In genomic region chr1:154567386-154568164, GRCh38 we compare ENCODE assay signal across 8 cellular contexts. TPM values are rescaled to one million over a fixed set of nuclear protein-coding genes. Genes with fewer than 3 reads are reported as not detected.
A peak's percentile ranks its signal among the peaks of the same experiment; 100 is the strongest.
DNase-seq lines count a peak whose midpoint lies in the region; ATAC-seq and TF ChIP-seq lines count a peak whose summit lies in the region.

CHRNB2 (plus strand) TSS chr1:154567778; CDS start chr1:154568045, 267 bp downstream.

- peak within 1 kb of the TSS; percentile 49 for H3K14ac ChIP-seq in neuronal stem cell (ENCODE audit: low read length)

- peak within 1 kb of the TSS; percentile 15 for H3K18ac ChIP-seq in neuronal stem cell (ENCODE audit: low read length)

- ATAC-seq in HG03378 (IDR thresholded peaks at IDR 0.05; ENCODE audit: unreplicated experiment): no peak

- H3K36me3 Mint-ChIP-seq in Caco-2 (ENCODE audit: insufficient read depth, unreplicated experiment): no peaks in the 10 kb centered on the region

- whole genome bisulfite sequencing in neuronal stem cell (ENCODE audit: extremely low coverage in 2 of 2, insufficient read length in 2 of 2, insufficient replicate concordance in 1 of 2), 2 donors: no CpG with 5 or more reads among the region's 53 CpGs

- no peaks in the 10 kb centered on the region for H3K36me3 ChIP-seq in Caco-2 (ENCODE audit: control insufficient read depth, insufficient read depth, low read length)
- no peaks in the 10 kb centered on the region for H3K36me3 ChIP-seq in HUES48 (ENCODE audit: control insufficient read depth, insufficient read depth, low read length)
- H3K36me3 ChIP-seq in neuronal stem cell (replicated peaks in 1 of 2; ENCODE audit: control insufficient read depth in 2 of 2, insufficient read depth in 2 of 2, low read length in 2 of 2): peaks cover 3 to 29% of the 10 kb centered on the region in 2 donors

- no peak within 1 kb of the TSS for H4K91ac ChIP-seq in neuronal stem cell (ENCODE audit: low read depth, low read length, poor library complexity)

- DNase-seq in Caco-2: peak; percentile 61 to 89
- peak; percentile 80 for DNase-seq in OCI-M1 (lab: John Stamatoyannopoulos, UW)
- peak; percentile 52 to 59 for DNase-seq in activated T-helper 1 cell treated with anti-CD3 and anti-CD28 coated beads, Interleukin-2, amount 50 U/mL, for 16 hours (ENCODE audit: low read depth in 1 of 2, low spot score in 1 of 2)
- peak; percentile 46 for DNase-seq in fibroblast of villous mesenchyme (ENCODE audit: low read depth)
- peak; percentile 83 for DNase-seq in neuronal stem cell (ENCODE audit: low spot score)
- DNase-seq in substantia nigra (lab: John Stamatoyannopoulos, UW): peak in 40 of 49 donors; percentile 2 to 75 (median 36)

- H3K4me1 Mint-ChIP-seq in Caco-2 (ENCODE audit: low read depth, unreplicated experiment): peaks cover 7% of the 10 kb centered on the region

- intact Hi-C loops in Caco-2 (cut with micrococcal nuclease; ENCODE audit: unreplicated experiment): no loop called here

- H3K4me1 ChIP-seq in Caco-2: peaks cover 4% of the 10 kb centered on the region
- H3K4me1 ChIP-seq in HUES48 (ENCODE audit: control insufficient read depth, insufficient read depth, low read length): peaks cover 15% of the 10 kb centered on the region
- peaks cover 8 to 9% of the 10 kb centered on the region in 2 donors for H3K4me1 ChIP-seq in neuronal stem cell (ENCODE audit: control insufficient read depth in 2 of 2, insufficient read depth in 1 of 2, low read depth in 1 of 2, low read length in 2 of 2)

- H4K8ac ChIP-seq in neuronal stem cell (ENCODE audit: low read depth, low read length): no peak within 1 kb of the TSS

- POLR2A ChIA-PET in Caco-2 (lab: Charles Lee): no interaction called here

- no peak within 1 kb of the TSS for H3K27ac Mint-ChIP-seq in Caco-2 (ENCODE audit: unreplicated experiment)

- TF ChIP-seq CTCF in Caco-2 (IDR thresholded peaks at IDR 0.05; ENCODE audit: insufficient read depth in 1 of 2, low read depth in 1 of 2, low read length in 1 of 2, severe bottlenecking in 1 of 2, unreplicated experiment in 1 of 2): no peak
- TF ChIP-seq CTCF in fibroblast of villous mesenchyme (IDR thresholded peaks at IDR 0.05; ENCODE audit: insufficient read depth, low read depth, low read length): no peak

- H3K9me3 Mint-ChIP-seq in Caco-2 (ENCODE audit: unreplicated experiment): no peaks in the 10 kb centered on the region

- H2BK5ac ChIP-seq in neuronal stem cell (ENCODE audit: low read length): no peak within 1 kb of the TSS

- no peak within 1 kb of the TSS for H2BK120ac ChIP-seq in neuronal stem cell (ENCODE audit: low read depth, low read length)

- H3K9ac ChIP-seq in HUES48 (ENCODE audit: low read depth, low read length) (peak within 1 kb of the TSS; percentile 40; the same call in 1 of the 2 replicates), neuronal stem cell (ENCODE audit: low read depth, low read length, poor library complexity) (peak within 1 kb of the TSS; percentile 16)

- H3K4me3 ChIP-seq in Caco-2 (ENCODE audit: low read depth, low read length): peak within 1 kb of the TSS; percentile 23
- peak within 1 kb of the TSS; percentile 64 for H3K4me3 ChIP-seq in HUES48 (ENCODE audit: low read depth, low read length)
- peak within 1 kb of the TSS; percentile 5 for H3K4me3 ChIP-seq in fibroblast of villous mesenchyme (ENCODE audit: low read depth, low read length)
- H3K4me3 ChIP-seq in neuronal stem cell (ENCODE audit: low read length in 2 of 2): peak within 1 kb of the TSS; percentile 70 to 78

- H3K27ac ChIP-seq in HUES48 (ENCODE audit: low read depth, low read length) (peak within 1 kb of the TSS; percentile 47), neuronal stem cell (replicated peaks; ENCODE audit: low read length) (peak within 1 kb of the TSS; percentile 19), substantia nigra (ENCODE audit: low read depth, low read length, poor library complexity, severe bottlenecking) (no peak within 1 kb of the TSS)

- H3K23ac ChIP-seq in neuronal stem cell (ENCODE audit: low read depth, low read length, poor library complexity): peak within 1 kb of the TSS; percentile 16

- no peaks in the 10 kb centered on the region for H3K79me1 ChIP-seq in neuronal stem cell (ENCODE audit: low read depth, low read length)

- H3K9me3 ChIP-seq in Caco-2 (no peaks in the 10 kb centered on the region), HUES48 (ENCODE audit: control insufficient read depth, insufficient read depth, low read length) (no peaks in the 10 kb centered on the region), neuronal stem cell (replicated peaks in 1 of 2; ENCODE audit: control insufficient read depth in 2 of 2, insufficient read depth in 1 of 2, low read depth in 1 of 2, low read length in 2 of 2) (no peaks in the 10 kb centered on the region)

- CTCF ChIA-PET in Caco-2 (lab: Charles Lee): interaction anchor here (0.5 to 1.4 kb wide), 5 partner anchors 8 to 457 kb away, joined by 3 to 17 read pairs (median 6); no protein-coding TSS in a partner anchor

- peak within 1 kb of the TSS; percentile 85 for H3K4me2 ChIP-seq in neuronal stem cell (ENCODE audit: insufficient read depth, low read length, poor library complexity, severe bottlenecking)

- H3K27me3 Mint-ChIP-seq in Caco-2 (ENCODE audit: insufficient read depth, unreplicated experiment): peaks cover 21% of the 10 kb centered on the region

- peak within 1 kb of the TSS; percentile 91 for H2AFZ ChIP-seq in neuronal stem cell (ENCODE audit: low read length)

- no peak within 1 kb of the TSS for H2AK5ac ChIP-seq in neuronal stem cell (ENCODE audit: low read depth, low read length)

- no peak within 1 kb of the TSS for H3K4ac ChIP-seq in neuronal stem cell (ENCODE audit: low read length)

- H2BK12ac ChIP-seq in neuronal stem cell (ENCODE audit: low read length): no peak within 1 kb of the TSS

- H3K27me3 ChIP-seq in Caco-2 (replicated peaks; ENCODE audit: control insufficient read depth, insufficient read depth, low read length) (0 out of 2 replicates have a peak, but pooled peaks cover 1% of the 10 kb centered on the region), HUES48 (ENCODE audit: control insufficient read depth, insufficient read depth, low read length) (peaks cover 3% of the 10 kb centered on the region), neuronal stem cell (ENCODE audit: control insufficient read depth in 3 of 3, insufficient read depth in 3 of 3, low read depth in 1 of 3, low read length in 3 of 3) (peaks cover 0 to 12% (median 0%) of the 10 kb centered on the region in 3 experiments)

- no peak within 1 kb of the TSS for H2BK15ac ChIP-seq in neuronal stem cell (ENCODE audit: low read length)

- no TSS peak for BruUV-seq in Caco-2 (replicated peaks; lab: Mats Ljungman, UMichigan)

- peak within 1 kb of the TSS; percentile 46 for H3K4me3 Mint-ChIP-seq in Caco-2 (ENCODE audit: unreplicated experiment)

RNA-seq across cellular contexts. Expression of gene CHRNB2, which starts in this region (rescaled TPM):
- 0.09 TPM in 1 of 2 replicates, not detected in the other for total RNA-seq in Caco-2 (2022)
- total RNA-seq in fibroblast of villous mesenchyme: under 0.01 TPM in 1 of 2 replicates, not detected in the other
- polyA plus RNA-seq in neuronal stem cell (2013, experiment 1 of 2): 0.66 TPM
- 0.51 TPM for polyA plus RNA-seq in neuronal stem cell (2013, experiment 2 of 2)

Comparison
In these comparisons a context has a peak if more than half of its experiments do, and no peak if none do; other contexts are left out.
1. Peak in DNase-seq and H3K4me3 ChIP-seq in Caco-2; RNA of the gene not detected or under 1 TPM.
2. Peak in DNase-seq and H3K4me3 ChIP-seq in fibroblast of villous mesenchyme; RNA of the gene not detected or under 1 TPM.
3. H3K4me3 ChIP-seq: peak in every context shown above with its lines; median percentile 74 in neuronal stem cell; 64 in HUES48; 23 in Caco-2; 5 in fibroblast of villous mesenchyme.